34 cellular contexts compared by ENCODE assay signal in genomic region chr20:7660165-7660564, GRCh38.
"Had no signal": no experiment of that assay in that cellular context is flagged by ENCODE, and none has a peak within 500 bp of the region (broad histone marks: within the 10 kb centered on the region; RNA-seq: fewer than 3 reads in every experiment).

No MANE protein-coding gene starts in this region.

- H3K27me3 ChIP-seq: adrenal gland, body of pancreas, brain microvascular endothelial cell, breast epithelium had no signal

- ATAC-seq: activated CD8-positive, alpha-beta memory T cell treated with anti-CD3 and anti-CD28 coated beads, Interleukin-2, amount 10 ng/mL, durations not matched to agents 7 days and 5 days; activated CD8-positive, alpha-beta T cell treated with anti-CD3 and anti-CD28 coated beads, Interleukin-2, amount 10 ng/mL, durations not matched to agents 7 days and 5 days; activated naive CD4-positive, alpha-beta T cell treated with anti-CD3 and anti-CD28 coated beads, Interleukin-2, amount 50 U/mL, for 72 hours; body of pancreas had no signal

- H3K4me3 ChIP-seq: adrenal gland, body of pancreas, breast epithelium had no signal

- FAIRE-seq: astrocyte, TTC549 had no signal

- H3K27me3 Mint-ChIP-seq: activated B cell treated with CpG ODN at 0.5 μM for 24 hours; activated CD4-positive, alpha-beta memory T cell treated with anti-CD3 and anti-CD28 coated beads, Interleukin-2, amount 10 ng/mL, durations not matched to agents 7 days and 5 days; activated CD4-positive, alpha-beta T cell treated with anti-CD3 and anti-CD28 coated beads, Interleukin-2, amount 10 ng/mL, durations not matched to agents 24 days and 14 days; activated CD8-positive, alpha-beta memory T cell treated with anti-CD3 and anti-CD28 coated beads, Interleukin-2, amount 10 ng/mL, durations not matched to agents 7 days and 5 days; activated naive CD8-positive, alpha-beta T cell treated with anti-CD3 and anti-CD28 coated beads for 36 hours; activated T-cell treated with anti-CD3 and anti-CD28 coated beads, Interleukin-2, amount 50 U/mL, for 24 hours had no signal

- H3K27ac Mint-ChIP-seq: activated B cell treated with CpG ODN at 0.5 μM for 24 hours; activated CD4-positive, alpha-beta memory T cell treated with anti-CD3 and anti-CD28 coated beads, Interleukin-2, amount 10 ng/mL, durations not matched to agents 7 days and 5 days; activated CD4-positive, alpha-beta T cell treated with anti-CD3 and anti-CD28 coated beads, Interleukin-2, amount 10 ng/mL, durations not matched to agents 24 days and 14 days; activated CD8-positive, alpha-beta memory T cell treated with anti-CD3 and anti-CD28 coated beads, Interleukin-2, amount 10 ng/mL, durations not matched to agents 7 days and 5 days; activated CD8-positive, alpha-beta T cell treated with anti-CD3 and anti-CD28 coated beads, Interleukin-2, amount 10 ng/mL, durations not matched to agents 7 days and 5 days; activated naive CD4-positive, alpha-beta T cell treated with anti-CD3 and anti-CD28 coated beads for 36 hours; activated naive CD4-positive, alpha-beta T cell treated with anti-CD3 and anti-CD28 coated beads, Interleukin-2, amount 50 U/mL, for 72 hours; activated naive CD8-positive, alpha-beta T cell treated with anti-CD3 and anti-CD28 coated beads for 36 hours; activated T-cell treated with anti-CD3 and anti-CD28 coated beads, Interleukin-2, amount 50 U/mL, for 24 hours; activated T-helper 2 cell treated with anti-CD3 and anti-CD28 coated beads, Interferon-gamma antibody, Interleukin-2, Interleukin-4, amounts not matched to agents 10 μg/mL and 5 μg/mL and 100 μg/mL, durations not matched to agents 14 hours and 24 hours and 36 hours; T-helper 1 cell treated with Interleukin-12 subunit alpha and Interleukin-12 subunit beta and Interleukin-4 antibody, amounts not matched to agents 30 μg/mL and 1 μg/mL, for 36 hours; T-helper 2 cell treated with Interferon-gamma antibody and Interleukin-4, amounts not matched to agents 5 μg/mL and 100 μg/mL, for 36 hours had no signal

- H3K9me3 ChIP-seq: adrenal gland, body of pancreas, breast epithelium had no signal

- H3K4me1 ChIP-seq: adrenal gland, body of pancreas, breast epithelium had no signal

- DNase-seq: activated B cell treated with CpG ODN at 0.5 μM for 24 hours; activated CD4-positive, alpha-beta memory T cell treated with anti-CD3 and anti-CD28 coated beads, Interleukin-2, amount 10 ng/mL, durations not matched to agents 7 days and 5 days; activated CD4-positive, alpha-beta T cell treated with anti-CD3 and anti-CD28 coated beads for 4 hours; activated CD4-positive, alpha-beta T cell treated with anti-CD3 and anti-CD28 coated beads, Interleukin-2, amount 10 ng/mL, durations not matched to agents 24 days and 14 days; activated CD4-positive, alpha-beta T cell treated with anti-CD3 and anti-CD28 coated beads, Interleukin-2, amount 50 U/mL, for 48 hours; activated CD4-positive, CD25-positive, alpha-beta regulatory T cell treated with anti-CD3 and anti-CD28 coated beads, Interleukin-2, amount 50 U/mL, for 72 hours; activated CD8-positive, alpha-beta memory T cell treated with anti-CD3 and anti-CD28 coated beads for 24 hours; activated CD8-positive, alpha-beta memory T cell treated with anti-CD3 and anti-CD28 coated beads, Interleukin-2, amount 10 ng/mL, durations not matched to agents 7 days and 5 days; activated CD8-positive, alpha-beta memory T cell treated with anti-CD3 and anti-CD28 coated beads, Interleukin-2, amount 50 U/mL, for 48 hours; activated CD8-positive, alpha-beta T cell treated with anti-CD3 and anti-CD28 coated beads, Interleukin-2, amount 10 ng/mL, durations not matched to agents 7 days and 5 days; activated effector memory CD4-positive, alpha-beta T cell treated with Interleukin-2 at 50 U/mL for 16 hours; activated gamma-delta T cell; activated naive CD4-positive, alpha-beta T cell treated with anti-CD3 and anti-CD28 coated beads for 36 hours; activated naive CD4-positive, alpha-beta T cell treated with anti-CD3 and anti-CD28 coated beads, Interleukin-2, amount 50 U/mL, for 16 hours; activated naive CD8-positive, alpha-beta T cell treated with anti-CD3 and anti-CD28 coated beads for 36 hours; activated T-cell treated with anti-CD3 and anti-CD28 coated beads, Interleukin-2, amount 50 U/mL, for 24 hours; activated T-cell treated with anti-CD3 and anti-CD28 coated beads, Interleukin-2, amount 50 U/mL, for 48 hours; adrenal gland; amniotic stem cell; aorta; body of pancreas; brain microvascular endothelial cell; central memory CD4-positive, alpha-beta T cell; T-helper 1 cell; T-helper 2 cell; T-helper 9 cell had no signal

- H3K4me3 Mint-ChIP-seq: activated B cell treated with CpG ODN at 0.5 μM for 24 hours; activated CD4-positive, alpha-beta memory T cell treated with anti-CD3 and anti-CD28 coated beads, Interleukin-2, amount 10 ng/mL, durations not matched to agents 7 days and 5 days; activated CD4-positive, alpha-beta T cell treated with anti-CD3 and anti-CD28 coated beads, Interleukin-2, amount 10 ng/mL, durations not matched to agents 24 days and 14 days; activated CD8-positive, alpha-beta memory T cell treated with anti-CD3 and anti-CD28 coated beads, Interleukin-2, amount 10 ng/mL, durations not matched to agents 7 days and 5 days; activated CD8-positive, alpha-beta T cell treated with anti-CD3 and anti-CD28 coated beads, Interleukin-2, amount 10 ng/mL, durations not matched to agents 7 days and 5 days; activated naive CD4-positive, alpha-beta T cell treated with anti-CD3 and anti-CD28 coated beads for 36 hours; activated naive CD8-positive, alpha-beta T cell treated with anti-CD3 and anti-CD28 coated beads for 36 hours; activated T-cell treated with anti-CD3 and anti-CD28 coated beads, Interleukin-2, amount 50 U/mL, for 24 hours; T-helper 1 cell treated with Interleukin-12 subunit alpha and Interleukin-12 subunit beta and Interleukin-4 antibody, amounts not matched to agents 30 μg/mL and 1 μg/mL, for 36 hours; T-helper 2 cell treated with Interferon-gamma antibody and Interleukin-4, amounts not matched to agents 5 μg/mL and 100 μg/mL, for 36 hours had no signal

- H3K4me1 Mint-ChIP-seq: activated B cell treated with CpG ODN at 0.5 μM for 24 hours; activated CD4-positive, alpha-beta memory T cell treated with anti-CD3 and anti-CD28 coated beads, Interleukin-2, amount 10 ng/mL, durations not matched to agents 7 days and 5 days; activated CD4-positive, alpha-beta T cell treated with anti-CD3 and anti-CD28 coated beads, Interleukin-2, amount 10 ng/mL, durations not matched to agents 24 days and 14 days; activated CD8-positive, alpha-beta memory T cell treated with anti-CD3 and anti-CD28 coated beads, Interleukin-2, amount 10 ng/mL, durations not matched to agents 7 days and 5 days; activated naive CD8-positive, alpha-beta T cell treated with anti-CD3 and anti-CD28 coated beads for 36 hours had no signal

- H3K9me3 Mint-ChIP-seq: activated T-helper 2 cell treated with anti-CD3 and anti-CD28 coated beads, Interferon-gamma antibody, Interleukin-2, Interleukin-4, amounts not matched to agents 10 μg/mL and 5 μg/mL and 100 μg/mL, durations not matched to agents 14 hours and 24 hours and 36 hours had no signal

- H3K27ac ChIP-seq: adrenal gland, body of pancreas, brain microvascular endothelial cell, breast epithelium, VCaP had no signal

- H3K36me3 Mint-ChIP-seq: activated CD8-positive, alpha-beta memory T cell treated with anti-CD3 and anti-CD28 coated beads, Interleukin-2, amount 10 ng/mL, durations not matched to agents 7 days and 5 days; activated naive CD4-positive, alpha-beta T cell treated with anti-CD3 and anti-CD28 coated beads, Interleukin-2, amount 50 U/mL, for 72 hours; activated naive CD8-positive, alpha-beta T cell treated with anti-CD3 and anti-CD28 coated beads for 36 hours had no signal

- H3K36me3 ChIP-seq: adrenal gland, brain microvascular endothelial cell, breast epithelium had no signal
